In genomic region chr11:61963016-61963281, GRCh38 we compare ENCODE assay signal across 11 cellular contexts. TPM values are rescaled to one million over a fixed set of nuclear protein-coding genes. Genes with fewer than 3 reads are reported as not detected.
DNase-seq lines count a peak whose midpoint lies in the region; ATAC-seq and TF ChIP-seq lines count a peak whose summit lies in the region.
"Had no signal": no experiment of that assay in that cellular context is flagged by ENCODE, and none has a peak within 500 bp of the region (broad histone marks: within the 10 kb centered on the region; RNA-seq: fewer than 3 reads in every experiment).

No MANE protein-coding gene starts in this region.

- H3K27me3 ChIP-seq in adipocyte (replicated peaks; ENCODE audit: control insufficient read depth, insufficient read depth, low read length) (no peaks in the 10 kb centered on the region), brain microvascular endothelial cell (replicated peaks) (no peaks in the 10 kb centered on the region)
- H3K27me3 ChIP-seq: pancreas had no signal

- H3K9me3 Mint-ChIP-seq in T-helper 1 cell treated with Interleukin-12 subunit alpha and Interleukin-12 subunit beta and Interleukin-4 antibody, amounts not matched to agents 30 μg/mL and 1 μg/mL, for 36 hours: no peaks in the 10 kb centered on the region
- H3K9me3 Mint-ChIP-seq: stimulated activated naive CD8-positive, alpha-beta T cell treated with anti-CD3 and anti-CD28 coated beads, Interleukin-15, Interleukin-2, amounts not matched to agents 100 ng/mL and 50 ng/mL, for 24 hours had no signal

- H3K9ac ChIP-seq in adipocyte (ENCODE audit: low read length): peak overlapping the region; percentile 100

- no peaks in the 10 kb centered on the region for H3K9me3 ChIP-seq in adipocyte (ENCODE audit: control insufficient read depth, low read length)
- H3K9me3 ChIP-seq: pancreas had no signal

- peaks cover 48% of the 10 kb centered on the region for H3K36me3 ChIP-seq in adipocyte (ENCODE audit: control insufficient read depth, insufficient read depth, low read length, severe bottlenecking)
- H3K36me3 ChIP-seq in brain microvascular endothelial cell (replicated peaks): peaks cover 22% of the 10 kb centered on the region

- peak overlapping the region; percentile 95 for H3K27ac ChIP-seq in temporal lobe (ENCODE audit: low read depth, low read length)
- no peak overlapping the region for H3K27ac ChIP-seq in brain microvascular endothelial cell

- H3K27ac Mint-ChIP-seq in T-helper 1 cell treated with Interleukin-12 subunit alpha and Interleukin-12 subunit beta and Interleukin-4 antibody, amounts not matched to agents 30 μg/mL and 1 μg/mL, for 36 hours: peak overlapping the region; percentile 37

- in situ Hi-C loops in brain microvascular endothelial cell (cut with HindIII; ENCODE audit: low pct_ligation_motif_present, low sequenced_read_pairs): no loop called here

- H3K4me3 ChIP-seq in adipocyte (ENCODE audit: low read length): no peak overlapping the region
- H3K4me3 ChIP-seq in brain microvascular endothelial cell (ENCODE audit: low read depth, low read length): no peak overlapping the region
- H3K4me3 ChIP-seq: pancreas had no signal

- H3K4me1 Mint-ChIP-seq in T-helper 1 cell treated with Interleukin-12 subunit alpha and Interleukin-12 subunit beta and Interleukin-4 antibody, amounts not matched to agents 30 μg/mL and 1 μg/mL, for 36 hours (ENCODE audit: low read depth): peaks cover 26% of the 10 kb centered on the region

- peaks cover 3% of the 10 kb centered on the region for H3K27me3 Mint-ChIP-seq in T-helper 1 cell treated with Interleukin-12 subunit alpha and Interleukin-12 subunit beta and Interleukin-4 antibody, amounts not matched to agents 30 μg/mL and 1 μg/mL, for 36 hours (ENCODE audit: low read depth)
- H3K27me3 Mint-ChIP-seq: stimulated activated naive CD8-positive, alpha-beta T cell treated with anti-CD3 and anti-CD28 coated beads, Interleukin-15, Interleukin-2, amounts not matched to agents 100 ng/mL and 50 ng/mL, for 24 hours had no signal

- H3K4me1 ChIP-seq in adipocyte (ENCODE audit: control insufficient read depth, insufficient read depth, low read length): peaks cover 45% of the 10 kb centered on the region

- ATAC-seq in HG03460 (IDR thresholded peaks at IDR 0.05; ENCODE audit: unreplicated experiment) (no peak), GM21786 (IDR thresholded peaks at IDR 0.05; ENCODE audit: unreplicated experiment) (no peak)

- DNase-seq in T-helper 1 cell (no peak), adipocyte (ENCODE audit: low read depth) (no peak), lung microvascular endothelial cell (ENCODE audit: low read depth in 2 of 2) (peak; percentile 40 to 65), brain microvascular endothelial cell (no peak)
- DNase-seq: NCI-H226 had no signal

- TF ChIP-seq CTCF in brain microvascular endothelial cell (IDR thresholded peaks at IDR 0.05; ENCODE audit: low read depth, low read length, missing control alignments): no peak

- peaks cover 40% of the 10 kb centered on the region for H3K36me3 Mint-ChIP-seq in T-helper 1 cell treated with Interleukin-12 subunit alpha and Interleukin-12 subunit beta and Interleukin-4 antibody, amounts not matched to agents 30 μg/mL and 1 μg/mL, for 36 hours (ENCODE audit: low read depth)

- no peak overlapping the region for H3K4me3 Mint-ChIP-seq in T-helper 1 cell treated with Interleukin-12 subunit alpha and Interleukin-12 subunit beta and Interleukin-4 antibody, amounts not matched to agents 30 μg/mL and 1 μg/mL, for 36 hours
- H3K4me3 Mint-ChIP-seq: stimulated activated naive CD8-positive, alpha-beta T cell treated with anti-CD3 and anti-CD28 coated beads, Interleukin-15, Interleukin-2, amounts not matched to agents 100 ng/mL and 50 ng/mL, for 24 hours had no signal

RNA-seq across cellular contexts. Expression of gene FTH1, which starts 4.5 kb away (rescaled TPM):
- 345 and 436 TPM in 2 replicates for total RNA-seq in lung microvascular endothelial cell
- total RNA-seq in temporal lobe: 649 TPM

RNA-seq across cellular contexts. Expression of gene BEST1, which starts 12.8 kb away (rescaled TPM):
- under 0.01 TPM in 1 of 2 replicates, not detected in the other for total RNA-seq in lung microvascular endothelial cell
- total RNA-seq in temporal lobe: 0.49 TPM

RNA-seq across cellular contexts. Expression of gene RAB3IL1, which starts 45.6 kb away (rescaled TPM):
- 2.4 and 10.7 TPM in 2 replicates for total RNA-seq in lung microvascular endothelial cell
- total RNA-seq in temporal lobe: 3.7 TPM

Comparison
In these comparisons a context has a peak if more than half of its experiments do, and no peak if none do; other contexts are left out.
1. DNase-seq: peak in lung microvascular endothelial cell (2 of 2); none in T-helper 1 cell (0 of 5), adipocyte (single experiment) and brain microvascular endothelial cell (single experiment).